Comparison of ENCODE assay signal across 8 cellular contexts in genomic region chr3:49171775-49172500, GRCh38. TPM values are rescaled to one million over a fixed set of nuclear protein-coding genes. Genes with fewer than 3 reads are reported as not detected.
A peak's percentile ranks its signal among the peaks of the same experiment; 100 is the strongest.
DNase-seq lines count a peak whose midpoint lies in the region; TF ChIP-seq lines count a peak whose summit lies in the region.

No MANE protein-coding gene starts in this region.

- H3K4me1 ChIP-seq in effector memory CD4-positive, alpha-beta T cell (ENCODE audit: control insufficient read depth, insufficient read depth, low read length, poor library complexity, severe bottlenecking): peaks cover 11% of the 10 kb centered on the region

- H3K27me3 ChIP-seq in MG63: no peaks in the 10 kb centered on the region
- H3K27me3 ChIP-seq in effector memory CD4-positive, alpha-beta T cell (replicated peaks; ENCODE audit: control insufficient read depth, insufficient read depth, low read length, poor library complexity, severe bottlenecking): no peaks in the 10 kb centered on the region

- H3K4me1 Mint-ChIP-seq in nephron: peaks cover 47% of the 10 kb centered on the region

- peaks cover 20% of the 10 kb centered on the region for H3K36me3 Mint-ChIP-seq in nephron (ENCODE audit: low read depth)

- TF ChIP-seq CTCF in AG10803 (conservative IDR thresholded peaks at IDR 0.05; ENCODE audit: low read length) (no peak), nephron (IDR thresholded peaks at IDR 0.05; ENCODE audit: unreplicated experiment in 3 of 3) (no peak)

- H3K9me3 ChIP-seq in MG63: no peaks in the 10 kb centered on the region
- H3K9me3 ChIP-seq in effector memory CD4-positive, alpha-beta T cell (ENCODE audit: control insufficient read depth, low read length): no peaks in the 10 kb centered on the region

- H3K27me3 Mint-ChIP-seq in nephron (ENCODE audit: low read depth): peaks cover 3% of the 10 kb centered on the region

- no peaks in the 10 kb centered on the region for H3K36me3 ChIP-seq in MG63
- no peaks in the 10 kb centered on the region for H3K36me3 ChIP-seq in effector memory CD4-positive, alpha-beta T cell (ENCODE audit: control insufficient read depth, insufficient read depth, low read length)

- H3K4me3 ChIP-seq in AG10803 (ENCODE audit: low read length) (peak overlapping the region; percentile 90), MG63 (peak overlapping the region; percentile 52)
- peak overlapping the region; percentile 82 for H3K4me3 ChIP-seq in effector memory CD4-positive, alpha-beta T cell (ENCODE audit: insufficient read depth, low read depth, low read length, poor library complexity, severe bottlenecking)

- no peak overlapping the region for H3K27ac ChIP-seq in effector memory CD4-positive, alpha-beta T cell (ENCODE audit: insufficient read depth, low read length, poor library complexity, severe bottlenecking)

- H3K4me3 Mint-ChIP-seq in nephron: peak overlapping the region; percentile 86 to 92 (median 92)

- peak overlapping the region; percentile 87 to 95 (median 92) for H3K27ac Mint-ChIP-seq in nephron

- H3K9me3 Mint-ChIP-seq in nephron: no peaks in the 10 kb centered on the region

- DNase-seq in AG10803 (ENCODE audit: low read depth) (no peak), MG63 (no peak), globus pallidus (ENCODE audit: low spot score) (no peak), Ammon's horn (ENCODE audit: low spot score) (no peak), NCI-H1930 (lab: John Stamatoyannopoulos, UW) (no peak), dermis blood vessel endothelial cell (no peak)
- no peak for DNase-seq in effector memory CD4-positive, alpha-beta T cell

RNA-seq across cellular contexts. Expression of gene KLHDC8B, which starts 0.5 kb away (rescaled TPM):
- 7.6 and 8.8 TPM in 2 replicates for total RNA-seq in MG63 (2014; rRNA removed; shearing (Covaris generic); ENCODE audit: low replicate concordance)
- total RNA-seq in dermis blood vessel endothelial cell: 76.8 and 90.4 TPM in 2 replicates

RNA-seq across cellular contexts. Expression of gene CCDC71, which starts 5.8 kb away (rescaled TPM):
- 36.4 and 39.6 TPM in 2 replicates for total RNA-seq in MG63 (2014; rRNA removed; shearing (Covaris generic); ENCODE audit: low replicate concordance)
- 22.0 and 25.9 TPM in 2 replicates for total RNA-seq in dermis blood vessel endothelial cell

RNA-seq across cellular contexts. Expression of gene LAMB2, which starts 39.1 kb away (rescaled TPM):
- total RNA-seq in MG63 (2014; rRNA removed; shearing (Covaris generic); ENCODE audit: low replicate concordance): 32.7 and 99.4 TPM in 2 replicates
- total RNA-seq in dermis blood vessel endothelial cell: 995 and 1,289 TPM in 2 replicates

RNA-seq across cellular contexts. Expression of gene USP19, which starts 51.3 kb away (rescaled TPM):
- total RNA-seq in MG63 (2014; rRNA removed; shearing (Covaris generic); ENCODE audit: low replicate concordance): 31.5 and 120 TPM in 2 replicates
- total RNA-seq in dermis blood vessel endothelial cell: 50.2 and 58.4 TPM in 2 replicates
